In genomic region chr15:36926422-36926815, GRCh38 we compare ENCODE assay signal across 18 cellular contexts.
"Had no signal": no experiment of that assay in that cellular context is flagged by ENCODE, and none has a peak within 500 bp of the region (broad histone marks: within the 10 kb centered on the region; RNA-seq: fewer than 3 reads in every experiment).

No MANE protein-coding gene starts in this region.

- H3K9me3 Mint-ChIP-seq: activated naive CD4-positive, alpha-beta T cell treated with anti-CD3 and anti-CD28 coated beads for 36 hours; activated T-helper 2 cell treated with anti-CD3 and anti-CD28 coated beads, Interferon-gamma antibody, Interleukin-2, Interleukin-4, amounts not matched to agents 10 μg/mL and 5 μg/mL and 100 μg/mL, durations not matched to agents 14 hours and 24 hours and 36 hours; natural killer cell treated with Interleukin-12 subunit alpha and Interleukin-12 subunit beta and Interleukin-15 and Interleukin-18, amount 100 ng/mL, for 72 hours had no signal

- ATAC-seq: activated naive CD8-positive, alpha-beta T cell treated with anti-CD3 and anti-CD28 coated beads, Interleukin-2, amount 50 U/mL, for 24 hours; left lobe of liver; mucosa of descending colon; natural killer cell treated with Interleukin-12 subunit alpha and Interleukin-12 subunit beta and Interleukin-15 and Interleukin-18, amount 100 ng/mL, for 72 hours; right lobe of liver; stimulated activated naive CD8-positive, alpha-beta T cell treated with anti-CD3 and anti-CD28 coated beads, Interleukin-15, Interleukin-2, amounts not matched to agents 100 U/mL and 50 U/mL, for 24 hours had no signal

- H3K27me3 Mint-ChIP-seq: natural killer cell treated with Interleukin-12 subunit alpha and Interleukin-12 subunit beta and Interleukin-15 and Interleukin-18, amount 100 ng/mL, for 72 hours; progenitor cell of endocrine pancreas had no signal

- DNase-seq: activated CD4-positive, alpha-beta T cell treated with anti-CD3 and anti-CD28 coated beads, Interleukin-2, amount 50 U/mL, for 4 hours; activated CD4-positive, CD25-positive, alpha-beta regulatory T cell treated with anti-CD3 and anti-CD28 coated beads, Interleukin-2, amount 50 U/mL, for 72 hours; activated naive CD4-positive, alpha-beta T cell treated with anti-CD3 and anti-CD28 coated beads for 36 hours; activated naive CD8-positive, alpha-beta T cell treated with anti-CD3 and anti-CD28 coated beads, Interleukin-2, amount 50 U/mL, for 24 hours; activated T-cell treated with anti-CD3 and anti-CD28 coated beads, Interleukin-2, amount 50 U/mL, for 1 hour; aorta; erythroblast; islet precursor cell; mammary epithelial cell; mucosa of descending colon; occipital lobe; right lobe of liver; stimulated activated naive CD8-positive, alpha-beta T cell treated with anti-CD3 and anti-CD28 coated beads, Interleukin-15, Interleukin-2, amounts not matched to agents 100 U/mL and 50 U/mL, for 24 hours; transverse colon had no signal

- H3K4me3 Mint-ChIP-seq: activated naive CD4-positive, alpha-beta T cell treated with anti-CD3 and anti-CD28 coated beads for 36 hours; activated naive CD8-positive, alpha-beta T cell treated with anti-CD3 and anti-CD28 coated beads, Interleukin-2, amount 50 U/mL, for 24 hours; natural killer cell treated with Interleukin-12 subunit alpha and Interleukin-12 subunit beta and Interleukin-15 and Interleukin-18, amount 100 ng/mL, for 72 hours had no signal

- H3K36me3 Mint-ChIP-seq: natural killer cell treated with Interleukin-12 subunit alpha and Interleukin-12 subunit beta and Interleukin-15 and Interleukin-18, amount 100 ng/mL, for 72 hours had no signal

- H3K4me1 Mint-ChIP-seq: activated naive CD8-positive, alpha-beta T cell treated with anti-CD3 and anti-CD28 coated beads, Interleukin-2, amount 50 U/mL, for 24 hours had no signal

- H3K27ac Mint-ChIP-seq: activated naive CD4-positive, alpha-beta T cell treated with anti-CD3 and anti-CD28 coated beads for 36 hours; activated naive CD8-positive, alpha-beta T cell treated with anti-CD3 and anti-CD28 coated beads, Interleukin-2, amount 50 U/mL, for 24 hours; activated T-helper 2 cell treated with anti-CD3 and anti-CD28 coated beads, Interferon-gamma antibody, Interleukin-2, Interleukin-4, amounts not matched to agents 10 μg/mL and 5 μg/mL and 100 μg/mL, durations not matched to agents 14 hours and 24 hours and 36 hours; natural killer cell treated with Interleukin-12 subunit alpha and Interleukin-12 subunit beta and Interleukin-15 and Interleukin-18, amount 100 ng/mL, for 72 hours had no signal
